11 cellular contexts compared by ENCODE assay signal in genomic region chr7:44071726-44072363, GRCh38. TPM values are rescaled to one million over a fixed set of nuclear protein-coding genes. Genes with fewer than 3 reads are reported as not detected.
DNase-seq lines count a peak whose midpoint lies in the region; ATAC-seq, FAIRE-seq and TF ChIP-seq lines count a peak whose summit lies in the region.
"Had no signal": no experiment of that assay in that cellular context is flagged by ENCODE, and none has a peak within 500 bp of the region (broad histone marks: within the 10 kb centered on the region; RNA-seq: fewer than 3 reads in every experiment).

No MANE protein-coding gene starts in this region.

- no peak overlapping the region for H3K4me3 Mint-ChIP-seq in activated T-cell treated with anti-CD3 and anti-CD28 coated beads, Interleukin-2, amount 50 U/mL, for 72 hours
- H3K4me3 Mint-ChIP-seq in brain (peak overlapping the region in 1 of 5 experiments; percentile 22), type B pancreatic cell (no peak overlapping the region)
- H3K4me3 Mint-ChIP-seq: endodermal cell had no signal

- no peaks in the 10 kb centered on the region for H3K27me3 Mint-ChIP-seq in activated T-cell treated with anti-CD3 and anti-CD28 coated beads, Interleukin-2, amount 50 U/mL, for 72 hours (ENCODE audit: low read depth)
- peaks cover 2% of the 10 kb centered on the region for H3K27me3 Mint-ChIP-seq in brain
- H3K27me3 Mint-ChIP-seq in type B pancreatic cell, result no peaks in the 10 kb centered on the region

- no peaks in the 10 kb centered on the region for H3K9me3 Mint-ChIP-seq in activated T-cell treated with anti-CD3 and anti-CD28 coated beads, Interleukin-2, amount 50 U/mL, for 72 hours
- H3K9me3 Mint-ChIP-seq in brain (no peaks in the 10 kb centered on the region), type B pancreatic cell (no peaks in the 10 kb centered on the region)
- H3K9me3 Mint-ChIP-seq: endodermal cell had no signal

- TF ChIP-seq POLR2A in HepG2 (IDR thresholded peaks at IDR 0.05; ENCODE audit: insufficient read depth in 1 of 2, low read depth in 2 of 2, low read length in 2 of 2), result no peak

- peaks cover 18% of the 10 kb centered on the region for H3K4me1 Mint-ChIP-seq in activated T-cell treated with anti-CD3 and anti-CD28 coated beads, Interleukin-2, amount 50 U/mL, for 72 hours (ENCODE audit: low read depth)
- peaks cover 12% of the 10 kb centered on the region for H3K4me1 Mint-ChIP-seq in brain
- peaks cover 4% of the 10 kb centered on the region for H3K4me1 Mint-ChIP-seq in type B pancreatic cell (ENCODE audit: unreplicated experiment)
- H3K4me1 Mint-ChIP-seq: endodermal cell had no signal

- TF ChIP-seq RAD21 in HepG2 (CRISPR knock-in tag; IDR thresholded peaks at IDR 0.05), result no peak

- peak overlapping the region in 1 of 3 experiments; percentile 46; a peak in 1 of 6 replicates for H3K4me3 ChIP-seq in HepG2 (replicated peaks in 1 of 3; ENCODE audit: insufficient read depth in 1 of 3, low read depth in 2 of 3, low read length in 3 of 3)

- no peaks in the 10 kb centered on the region for H3K79me2 ChIP-seq in HepG2 (ENCODE audit: insufficient read depth, low read length)

- H3K9ac ChIP-seq in HepG2 (ENCODE audit: insufficient read depth, low read depth, low read length), result no peak overlapping the region

- H3K9me3 ChIP-seq in HepG2 (ENCODE audit: low read length), result no peaks in the 10 kb centered on the region

- no TSS peak for BruUV-seq in HepG2 (replicated peaks; lab: Mats Ljungman, UMichigan)

- H3K36me3 ChIP-seq in HepG2 (replicated peaks in 1 of 2; ENCODE audit: control insufficient read depth in 1 of 2, insufficient read depth in 2 of 2, low read length in 2 of 2), result peaks cover 5 to 16% of the 10 kb centered on the region in 2 experiments; a peak in 3 of 5 replicates

- peak; percentile 62 for FAIRE-seq in HepG2 (lab: Jason Lieb, UNC)

- peaks cover 41% of the 10 kb centered on the region for H3K4me1 ChIP-seq in HepG2 (ENCODE audit: insufficient read depth, low read length)

- no peak overlapping the region for H2AFZ ChIP-seq in HepG2 (ENCODE audit: low read length)

- WGBS in HepG2 (ENCODE audit: low lambda C conversion rate), result 14% methylated on average over 8 of the region's 9 CpGs

- H3K27ac Mint-ChIP-seq in activated T-cell treated with anti-CD3 and anti-CD28 coated beads, Interleukin-2, amount 50 U/mL, for 72 hours, result peak overlapping the region; percentile 66
- H3K27ac Mint-ChIP-seq in brain (peak overlapping the region; percentile 19 to 88 (median 75)), type B pancreatic cell (peak overlapping the region; percentile 64)

- peak overlapping the region; percentile 64 for H3K4me2 ChIP-seq in HepG2 (ENCODE audit: low read depth, low read length)

- no peak for TF ChIP-seq EP300 in HepG2 (IDR thresholded peaks at IDR 0.05; ENCODE audit: low read depth in 2 of 2, low read length in 2 of 2)
- no peak for TF ChIP-seq EP300 in HepG2 (CRISPR knock-in tag; IDR thresholded peaks at IDR 0.05; ENCODE audit: borderline replicate concordance)

- no peaks in the 10 kb centered on the region for H3K27me3 ChIP-seq in HepG2 (ENCODE audit: control insufficient read depth in 1 of 2, insufficient read depth in 2 of 2, low read length in 2 of 2)

- POLR2A ChIA-PET in HepG2 (lab: Yijun Ruan, JAX), result interaction anchor here (0.7 to 1.0 kb wide), 3 partner anchors 9 to 52 kb away, joined by 3 to 4 read pairs (median 3); partner anchors contain the start of gene DBNL

- ATAC-seq in activated T-cell treated with anti-CD3 and anti-CD28 coated beads, Interleukin-2, amount 50 U/mL, for 72 hours (replicated peaks in 1 of 2), result no peak
- ATAC-seq in HepG2, result peak; percentile 79

- H3K27ac ChIP-seq in HepG2 (ENCODE audit: extremely low read length, insufficient read depth, low read length), result peak overlapping the region; percentile 54

- H3K36me3 Mint-ChIP-seq in activated T-cell treated with anti-CD3 and anti-CD28 coated beads, Interleukin-2, amount 50 U/mL, for 72 hours (ENCODE audit: insufficient read depth in 2 of 2), result peaks cover 0 to 11% of the 10 kb centered on the region in 2 donors
- H3K36me3 Mint-ChIP-seq in brain, result peaks cover 3% of the 10 kb centered on the region
- no peaks in the 10 kb centered on the region for H3K36me3 Mint-ChIP-seq in type B pancreatic cell

- in situ Hi-C loops in HepG2 (cut with HindIII; ENCODE audit: extremely low pct_ligation_motif_present, low pct_unique_long_range_greater_than_20kb), result no loop called here

- CTCF ChIA-PET in HepG2 (lab: Yijun Ruan, JAX; ENCODE audit: low intra/inter-chr PET ratio, low total read pairs), result interaction anchor here (1.2 kb wide), 1 partner anchor 125 kb away, joined by 5 read pairs; no protein-coding TSS in a partner anchor

- no peak for DNase-seq in activated T-cell treated with anti-CD3 and anti-CD28 coated beads, Interleukin-2, amount 50 U/mL, for 72 hours
- DNase-seq in activated T-cell treated with anti-CD3 and anti-CD28 coated beads, Interleukin-2, amount 50 U/mL, for 48 hours, result no peak
- DNase-seq in HepG2 (ENCODE audit: low spot score), result peak; percentile 87
- DNase-seq in type B pancreatic cell (ENCODE audit: extremely low spot score, unreplicated experiment), result no peak
- DNase-seq in anterior cingulate cortex (lab: John Stamatoyannopoulos, UW), result no peak
- no peak for DNase-seq in activated CD8-positive, alpha-beta memory T cell treated with anti-CD3 and anti-CD28 coated beads, Interleukin-2, amount 50 U/mL, for 4 hours
- DNase-seq in stimulated activated CD8-positive, alpha-beta memory T cell treated with anti-CD3 and anti-CD28 coated beads, Interleukin-4, amount 100 ng/mL, for 48 hours, result no peak
- DNase-seq: activated effector memory CD4-positive, alpha-beta T cell treated with Interleukin-2 at 50 U/mL for 16 hours; NCI-H1436 treated with DMSO at 0.1 percent for 48 hours had no signal

- no peaks in the 10 kb centered on the region for H4K20me1 ChIP-seq in HepG2 (ENCODE audit: insufficient read depth, low read length)

- TF ChIP-seq CTCF in brain (conservative IDR thresholded peaks at IDR 0.05) (no peak), HepG2 (CRISPR knock-in tag; IDR thresholded peaks at IDR 0.05) (peak; percentile 63), type B pancreatic cell (conservative IDR thresholded peaks at IDR 0.05) (no peak)

- intact Hi-C loops in HepG2 (cut with micrococcal nuclease; ENCODE audit: unreplicated experiment), result loop anchor here (1.0 to 5.0 kb wide), 3 partner anchors 16 to 124 kb away; no protein-coding TSS in a partner anchor

RNA-seq across cellular contexts. Expression of gene PGAM2, which starts 6.5 kb away (rescaled TPM):
- 1 to 10 TPM; 1.2 to 1.7 TPM for total RNA-seq in activated T-cell treated with anti-CD3 and anti-CD28 coated beads, Interleukin-2, amount 50 U/mL, for 72 hours
- polyA plus RNA-seq in brain (ENCODE audit: insufficient read depth, low read depth, low replicate concordance) (141 TPM), HepG2 (2011; rRNA removed) (0.18 TPM in 1 of 2 replicates, not detected in the other)
- total RNA-seq in HepG2 (2016; rRNA removed; fragmentation: Illumina TruSeq; extraction: Trizol) (0.22 TPM in 1 of 2 replicates, not detected in the other), type B pancreatic cell (ENCODE audit: low replicate concordance) (0.57 and 0.72 TPM in 2 replicates)
- not detected in 2 replicates for total RNA-seq in HepG2 (2016; cell fraction: cytosol; rRNA removed; fragmentation: Illumina TruSeq; extraction: Trizol; ENCODE audit: low read depth)
- not detected in 2 replicates for total RNA-seq in HepG2 (2016; cell fraction: insoluble cytoplasmic fraction; rRNA removed; fragmentation: Illumina TruSeq; extraction: Trizol)
- not detected in 2 replicates for total RNA-seq in HepG2 (2016; cell fraction: membrane; rRNA removed; fragmentation: Illumina TruSeq; extraction: Trizol)
- not detected in 2 replicates for total RNA-seq in HepG2 (2016; cell fraction: nucleus; rRNA removed; fragmentation: Illumina TruSeq; extraction: Trizol)
- polyA plus RNA-seq in HepG2 (2011; cell fraction: cytosol; rRNA removed), result 0.13 TPM in 1 of 2 replicates, not detected in the other
- polyA plus RNA-seq in HepG2 (2011; cell fraction: nucleus; rRNA removed), result 1.5 and 1.9 TPM in 2 replicates
- polyA plus RNA-seq in HepG2 (2012), result 0.35 and 0.49 TPM in 2 replicates
- polyA plus RNA-seq in HepG2 (2016; cell fraction: cytosol; fragmentation: Illumina TruSeq; extraction: Trizol; ENCODE audit: low read depth), result not detected in 2 replicates
- polyA plus RNA-seq in HepG2 (2016; cell fraction: insoluble cytoplasmic fraction; fragmentation: Illumina TruSeq; extraction: Trizol; ENCODE audit: low read depth), result not detected in 2 replicates
- polyA plus RNA-seq in HepG2 (2016; cell fraction: membrane; fragmentation: Illumina TruSeq; extraction: Trizol; ENCODE audit: low read depth), result not detected in 2 replicates
- not detected in 2 replicates for polyA plus RNA-seq in HepG2 (2016; cell fraction: nucleus; fragmentation: Illumina TruSeq; extraction: Trizol; ENCODE audit: insufficient read depth, low read depth)
- 0.19 and 0.24 TPM in 2 replicates for polyA minus RNA-seq in HepG2 (2011; rRNA and poly(A)+ RNA removed; ENCODE audit: low replicate concordance)
- not detected in 2 replicates for polyA minus RNA-seq in HepG2 (2011; cell fraction: cytosol; rRNA and poly(A)+ RNA removed)
- polyA minus RNA-seq in HepG2 (2011; cell fraction: nucleus; rRNA and poly(A)+ RNA removed), result 0.62 and 0.90 TPM in 2 replicates

RNA-seq across cellular contexts. Expression of gene POLM, which starts 10.5 kb away (rescaled TPM):
- 10 to 100 TPM; 40.2 to 46.0 TPM for total RNA-seq in activated T-cell treated with anti-CD3 and anti-CD28 coated beads, Interleukin-2, amount 50 U/mL, for 72 hours
- polyA plus RNA-seq in brain (ENCODE audit: insufficient read depth, low read depth, low replicate concordance) (9.1 TPM), HepG2 (2011; rRNA removed) (5.4 and 6.6 TPM in 2 replicates)
- total RNA-seq in HepG2 (2016; rRNA removed; fragmentation: Illumina TruSeq; extraction: Trizol) (2.4 and 5.2 TPM in 2 replicates), type B pancreatic cell (ENCODE audit: low replicate concordance) (25.2 and 27.2 TPM in 2 replicates)
- 1.4 and 2.1 TPM in 2 replicates for total RNA-seq in HepG2 (2016; cell fraction: cytosol; rRNA removed; fragmentation: Illumina TruSeq; extraction: Trizol; ENCODE audit: low read depth)
- 2.6 and 4.6 TPM in 2 replicates for total RNA-seq in HepG2 (2016; cell fraction: insoluble cytoplasmic fraction; rRNA removed; fragmentation: Illumina TruSeq; extraction: Trizol)
- 2.7 and 2.8 TPM in 2 replicates for total RNA-seq in HepG2 (2016; cell fraction: membrane; rRNA removed; fragmentation: Illumina TruSeq; extraction: Trizol)
- 7.3 and 9.5 TPM in 2 replicates for total RNA-seq in HepG2 (2016; cell fraction: nucleus; rRNA removed; fragmentation: Illumina TruSeq; extraction: Trizol)
- 2.2 and 3.1 TPM in 2 replicates for polyA plus RNA-seq in HepG2 (2011; cell fraction: cytosol; rRNA removed)
- 30.4 and 31.3 TPM in 2 replicates for polyA plus RNA-seq in HepG2 (2011; cell fraction: nucleus; rRNA removed)
- 4.0 and 4.2 TPM in 2 replicates for polyA plus RNA-seq in HepG2 (2012)
- polyA plus RNA-seq in HepG2 (2016; cell fraction: cytosol; fragmentation: Illumina TruSeq; extraction: Trizol; ENCODE audit: low read depth), result 1.0 and 1.4 TPM in 2 replicates
- 1.9 and 2.4 TPM in 2 replicates for polyA plus RNA-seq in HepG2 (2016; cell fraction: insoluble cytoplasmic fraction; fragmentation: Illumina TruSeq; extraction: Trizol; ENCODE audit: low read depth)
- polyA plus RNA-seq in HepG2 (2016; cell fraction: membrane; fragmentation: Illumina TruSeq; extraction: Trizol; ENCODE audit: low read depth), result 1.9 and 2.2 TPM in 2 replicates
- polyA plus RNA-seq in HepG2 (2016; cell fraction: nucleus; fragmentation: Illumina TruSeq; extraction: Trizol; ENCODE audit: insufficient read depth, low read depth), result 20.1 and 20.6 TPM in 2 replicates
- 11.8 and 14.8 TPM in 2 replicates for polyA minus RNA-seq in HepG2 (2011; rRNA and poly(A)+ RNA removed; ENCODE audit: low replicate concordance)
- 3.9 and 5.2 TPM in 2 replicates for polyA minus RNA-seq in HepG2 (2011; cell fraction: cytosol; rRNA and poly(A)+ RNA removed)
- polyA minus RNA-seq in HepG2 (2011; cell fraction: nucleus; rRNA and poly(A)+ RNA removed), result 17.9 and 18.9 TPM in 2 replicates

RNA-seq across cellular contexts. Expression of gene DBNL, which starts 27.3 kb away (rescaled TPM):
- total RNA-seq in activated T-cell treated with anti-CD3 and anti-CD28 coated beads, Interleukin-2, amount 50 U/mL, for 72 hours, result 10 to 100 TPM; 57.8 to 58.8 TPM
- polyA plus RNA-seq in brain (ENCODE audit: insufficient read depth, low read depth, low replicate concordance) (115 TPM), HepG2 (2011; rRNA removed) (20.8 and 29.0 TPM in 2 replicates)
- total RNA-seq in HepG2 (2016; rRNA removed; fragmentation: Illumina TruSeq; extraction: Trizol) (35.1 and 35.4 TPM in 2 replicates), type B pancreatic cell (ENCODE audit: low replicate concordance) (62.8 and 71.7 TPM in 2 replicates)
- total RNA-seq in HepG2 (2016; cell fraction: cytosol; rRNA removed; fragmentation: Illumina TruSeq; extraction: Trizol; ENCODE audit: low read depth), result 6.3 and 6.7 TPM in 2 replicates
- 30.6 and 36.6 TPM in 2 replicates for total RNA-seq in HepG2 (2016; cell fraction: insoluble cytoplasmic fraction; rRNA removed; fragmentation: Illumina TruSeq; extraction: Trizol)
- 14.7 and 15.9 TPM in 2 replicates for total RNA-seq in HepG2 (2016; cell fraction: membrane; rRNA removed; fragmentation: Illumina TruSeq; extraction: Trizol)
- 17.2 and 21.8 TPM in 2 replicates for total RNA-seq in HepG2 (2016; cell fraction: nucleus; rRNA removed; fragmentation: Illumina TruSeq; extraction: Trizol)
- 15.5 and 19.5 TPM in 2 replicates for polyA plus RNA-seq in HepG2 (2011; cell fraction: cytosol; rRNA removed)
- 72.9 and 82.9 TPM in 2 replicates for polyA plus RNA-seq in HepG2 (2011; cell fraction: nucleus; rRNA removed)
- 17.6 and 18.9 TPM in 2 replicates for polyA plus RNA-seq in HepG2 (2012)
- polyA plus RNA-seq in HepG2 (2016; cell fraction: cytosol; fragmentation: Illumina TruSeq; extraction: Trizol; ENCODE audit: low read depth), result 5.0 and 5.7 TPM in 2 replicates
- polyA plus RNA-seq in HepG2 (2016; cell fraction: insoluble cytoplasmic fraction; fragmentation: Illumina TruSeq; extraction: Trizol; ENCODE audit: low read depth), result 31.8 and 36.6 TPM in 2 replicates
- 10.1 and 10.8 TPM in 2 replicates for polyA plus RNA-seq in HepG2 (2016; cell fraction: membrane; fragmentation: Illumina TruSeq; extraction: Trizol; ENCODE audit: low read depth)
- 26.3 and 34.3 TPM in 2 replicates for polyA plus RNA-seq in HepG2 (2016; cell fraction: nucleus; fragmentation: Illumina TruSeq; extraction: Trizol; ENCODE audit: insufficient read depth, low read depth)
- polyA minus RNA-seq in HepG2 (2011; rRNA and poly(A)+ RNA removed; ENCODE audit: low replicate concordance), result 51.2 and 89.6 TPM in 2 replicates
- 10.0 and 13.2 TPM in 2 replicates for polyA minus RNA-seq in HepG2 (2011; cell fraction: cytosol; rRNA and poly(A)+ RNA removed)
- 31.3 and 34.3 TPM in 2 replicates for polyA minus RNA-seq in HepG2 (2011; cell fraction: nucleus; rRNA and poly(A)+ RNA removed)

RNA-seq across cellular contexts. Expression of gene AEBP1, which starts 32.3 kb away (rescaled TPM):
- 10 to 100 TPM; 18.1 to 18.4 TPM for total RNA-seq in activated T-cell treated with anti-CD3 and anti-CD28 coated beads, Interleukin-2, amount 50 U/mL, for 72 hours
- polyA plus RNA-seq in brain (ENCODE audit: insufficient read depth, low read depth, low replicate concordance) (35.2 TPM), HepG2 (2011; rRNA removed) (0.55 and 0.81 TPM in 2 replicates)
- total RNA-seq in HepG2 (2016; rRNA removed; fragmentation: Illumina TruSeq; extraction: Trizol) (0.22 TPM in 1 of 2 replicates, not detected in the other), type B pancreatic cell (ENCODE audit: low replicate concordance) (5.0 and 64.1 TPM in 2 replicates)
- total RNA-seq in HepG2 (2016; cell fraction: cytosol; rRNA removed; fragmentation: Illumina TruSeq; extraction: Trizol; ENCODE audit: low read depth), result not detected in 2 replicates
- 0.04 TPM in 1 of 2 replicates, not detected in the other for total RNA-seq in HepG2 (2016; cell fraction: insoluble cytoplasmic fraction; rRNA removed; fragmentation: Illumina TruSeq; extraction: Trizol)
- total RNA-seq in HepG2 (2016; cell fraction: membrane; rRNA removed; fragmentation: Illumina TruSeq; extraction: Trizol), result not detected in 2 replicates
- not detected in 2 replicates for total RNA-seq in HepG2 (2016; cell fraction: nucleus; rRNA removed; fragmentation: Illumina TruSeq; extraction: Trizol)
- 0.15 and 0.27 TPM in 2 replicates for polyA plus RNA-seq in HepG2 (2011; cell fraction: cytosol; rRNA removed)
- 6.7 and 6.8 TPM in 2 replicates for polyA plus RNA-seq in HepG2 (2011; cell fraction: nucleus; rRNA removed)
- 0.96 and 1.3 TPM in 2 replicates for polyA plus RNA-seq in HepG2 (2012)
- polyA plus RNA-seq in HepG2 (2016; cell fraction: cytosol; fragmentation: Illumina TruSeq; extraction: Trizol; ENCODE audit: low read depth), result not detected in 2 replicates
- not detected in 2 replicates for polyA plus RNA-seq in HepG2 (2016; cell fraction: insoluble cytoplasmic fraction; fragmentation: Illumina TruSeq; extraction: Trizol; ENCODE audit: low read depth)
- not detected in 2 replicates for polyA plus RNA-seq in HepG2 (2016; cell fraction: membrane; fragmentation: Illumina TruSeq; extraction: Trizol; ENCODE audit: low read depth)
- polyA plus RNA-seq in HepG2 (2016; cell fraction: nucleus; fragmentation: Illumina TruSeq; extraction: Trizol; ENCODE audit: insufficient read depth, low read depth), result 0.29 and 0.89 TPM in 2 replicates
- 0.14 TPM in 1 of 2 replicates, not detected in the other for polyA minus RNA-seq in HepG2 (2011; rRNA and poly(A)+ RNA removed; ENCODE audit: low replicate concordance)
- 0.18 and 0.79 TPM in 2 replicates for polyA minus RNA-seq in HepG2 (2011; cell fraction: cytosol; rRNA and poly(A)+ RNA removed)
- 0.37 and 0.64 TPM in 2 replicates for polyA minus RNA-seq in HepG2 (2011; cell fraction: nucleus; rRNA and poly(A)+ RNA removed)

RNA-seq across cellular contexts. Expression of gene POLD2, which starts 51.5 kb away (rescaled TPM):
- total RNA-seq in activated T-cell treated with anti-CD3 and anti-CD28 coated beads, Interleukin-2, amount 50 U/mL, for 72 hours, result 100 to 1,000 TPM; 101 to 138 TPM
- polyA plus RNA-seq in brain (ENCODE audit: insufficient read depth, low read depth, low replicate concordance), result 162 TPM
- total RNA-seq in HepG2 (2016; rRNA removed; fragmentation: Illumina TruSeq; extraction: Trizol), result 87.6 and 98.8 TPM in 2 replicates
- 118 and 152 TPM in 2 replicates for total RNA-seq in HepG2 (2016; cell fraction: cytosol; rRNA removed; fragmentation: Illumina TruSeq; extraction: Trizol; ENCODE audit: low read depth)
- total RNA-seq in HepG2 (2016; cell fraction: insoluble cytoplasmic fraction; rRNA removed; fragmentation: Illumina TruSeq; extraction: Trizol), result 74.7 and 95.4 TPM in 2 replicates
- total RNA-seq in HepG2 (2016; cell fraction: membrane; rRNA removed; fragmentation: Illumina TruSeq; extraction: Trizol), result 139 and 187 TPM in 2 replicates
- 49.1 and 55.1 TPM in 2 replicates for total RNA-seq in HepG2 (2016; cell fraction: nucleus; rRNA removed; fragmentation: Illumina TruSeq; extraction: Trizol)
- 86.7 and 95.1 TPM in 2 replicates for polyA plus RNA-seq in HepG2 (2011; rRNA removed)
- polyA plus RNA-seq in HepG2 (2011; cell fraction: cytosol; rRNA removed), result 65.5 and 120 TPM in 2 replicates
- 88.2 and 88.7 TPM in 2 replicates for polyA plus RNA-seq in HepG2 (2011; cell fraction: nucleus; rRNA removed)
- 64.0 and 65.2 TPM in 2 replicates for polyA plus RNA-seq in HepG2 (2012)
- 134 and 181 TPM in 2 replicates for polyA plus RNA-seq in HepG2 (2016; cell fraction: cytosol; fragmentation: Illumina TruSeq; extraction: Trizol; ENCODE audit: low read depth)
- 104 and 131 TPM in 2 replicates for polyA plus RNA-seq in HepG2 (2016; cell fraction: insoluble cytoplasmic fraction; fragmentation: Illumina TruSeq; extraction: Trizol; ENCODE audit: low read depth)
- 176 and 207 TPM in 2 replicates for polyA plus RNA-seq in HepG2 (2016; cell fraction: membrane; fragmentation: Illumina TruSeq; extraction: Trizol; ENCODE audit: low read depth)
- 104 and 121 TPM in 2 replicates for polyA plus RNA-seq in HepG2 (2016; cell fraction: nucleus; fragmentation: Illumina TruSeq; extraction: Trizol; ENCODE audit: insufficient read depth, low read depth)
- 82.4 and 267 TPM in 2 replicates for polyA minus RNA-seq in HepG2 (2011; rRNA and poly(A)+ RNA removed; ENCODE audit: low replicate concordance)
- 16.1 and 23.4 TPM in 2 replicates for polyA minus RNA-seq in HepG2 (2011; cell fraction: cytosol; rRNA and poly(A)+ RNA removed)
- 22.9 TPM in 2 replicates for polyA minus RNA-seq in HepG2 (2011; cell fraction: nucleus; rRNA and poly(A)+ RNA removed)
- total RNA-seq in type B pancreatic cell (ENCODE audit: low replicate concordance), result 122 and 142 TPM in 2 replicates
